ENCODE assay signal across 9 cellular contexts in genomic region chr11:64237484-64237951, GRCh38. TPM values are rescaled to one million over a fixed set of nuclear protein-coding genes. Genes with fewer than 3 reads are reported as not detected.
A peak's percentile ranks its signal among the peaks of the same experiment; 100 is the strongest.
DNase-seq lines count a peak whose midpoint lies in the region; ATAC-seq and TF ChIP-seq lines count a peak whose summit lies in the region.
"Had no signal": no experiment of that assay in that cellular context is flagged by ENCODE, and none has a peak within 500 bp of the region (broad histone marks: within the 10 kb centered on the region; RNA-seq: fewer than 3 reads in every experiment).

No MANE protein-coding gene starts in this region.

- ATAC-seq in activated naive CD8-positive, alpha-beta T cell treated with anti-CD3 and anti-CD28 coated beads, Interleukin-2, amount 50 U/mL, for 24 hours = no peak
- peak; percentile 1 for ATAC-seq in left lung
- peak; percentile 1 for ATAC-seq in upper lobe of right lung
- ATAC-seq in activated CD4-positive, CD25-positive, alpha-beta regulatory T cell treated with anti-CD3 and anti-CD28 coated beads, Interleukin-2, amount 50 U/mL, for 24 hours = no peak

- H3K9me3 ChIP-seq in Peyer's patch (no peaks in the 10 kb centered on the region), left lung (no peaks in the 10 kb centered on the region), upper lobe of right lung (no peaks in the 10 kb centered on the region)
- H3K9me3 ChIP-seq: thyroid gland had no signal

- H3K4me1 ChIP-seq in Peyer's patch (peaks cover 0 to 55% (median 32%) of the 10 kb centered on the region in 4 donors), left lung (peaks cover 16 to 74% of the 10 kb centered on the region in 2 donors), upper lobe of right lung (peaks cover 47% of the 10 kb centered on the region)

- peaks cover 25% of the 10 kb centered on the region for H3K4me1 Mint-ChIP-seq in activated naive CD8-positive, alpha-beta T cell treated with anti-CD3 and anti-CD28 coated beads for 36 hours
- peaks cover 38% of the 10 kb centered on the region for H3K4me1 Mint-ChIP-seq in activated naive CD8-positive, alpha-beta T cell treated with anti-CD3 and anti-CD28 coated beads, Interleukin-2, amount 50 U/mL, for 24 hours

- no peak for DNase-seq in activated naive CD8-positive, alpha-beta T cell treated with anti-CD3 and anti-CD28 coated beads for 36 hours
- DNase-seq in activated naive CD8-positive, alpha-beta T cell treated with anti-CD3 and anti-CD28 coated beads, Interleukin-2, amount 50 U/mL, for 24 hours = no peak
- DNase-seq in Peyer's patch (peak in 2 of 3 donors; percentile 84 to 85), left lung (peak; percentile 82 to 87), upper lobe of right lung (peak; percentile 87), A172 (ENCODE audit: low spot score) (no peak), COLO829 (ENCODE audit: low spot score) (no peak)
- DNase-seq: thyroid gland had no signal

- peak overlapping the region; percentile 45 for H3K27ac Mint-ChIP-seq in activated naive CD8-positive, alpha-beta T cell treated with anti-CD3 and anti-CD28 coated beads for 36 hours
- H3K27ac Mint-ChIP-seq in activated naive CD8-positive, alpha-beta T cell treated with anti-CD3 and anti-CD28 coated beads, Interleukin-2, amount 50 U/mL, for 24 hours = no peak overlapping the region

- peaks cover 14% of the 10 kb centered on the region for H3K36me3 Mint-ChIP-seq in activated naive CD8-positive, alpha-beta T cell treated with anti-CD3 and anti-CD28 coated beads for 36 hours
- H3K36me3 Mint-ChIP-seq in activated naive CD8-positive, alpha-beta T cell treated with anti-CD3 and anti-CD28 coated beads, Interleukin-2, amount 50 U/mL, for 24 hours (ENCODE audit: low read depth) = peaks cover 9% of the 10 kb centered on the region

- peak overlapping the region in 1 of 4 donors; percentile 22 for H3K4me3 ChIP-seq in Peyer's patch
- no peak overlapping the region for H3K4me3 ChIP-seq in left lung
- H3K4me3 ChIP-seq in upper lobe of right lung = no peak overlapping the region
- H3K4me3 ChIP-seq: thyroid gland had no signal

- no peaks in the 10 kb centered on the region for H3K27me3 ChIP-seq in Peyer's patch
- H3K27me3 ChIP-seq in left lung = peaks cover 0 to 4% of the 10 kb centered on the region in 2 donors
- H3K27me3 ChIP-seq in upper lobe of right lung = no peaks in the 10 kb centered on the region
- H3K27me3 ChIP-seq: thyroid gland had no signal

- peak in 1 of 2 donors; percentile 22 for TF ChIP-seq POLR2A in Peyer's patch (IDR thresholded peaks at IDR 0.05)

- no peak overlapping the region for H3K4me3 Mint-ChIP-seq in activated naive CD8-positive, alpha-beta T cell treated with anti-CD3 and anti-CD28 coated beads for 36 hours
- no peak overlapping the region for H3K4me3 Mint-ChIP-seq in activated naive CD8-positive, alpha-beta T cell treated with anti-CD3 and anti-CD28 coated beads, Interleukin-2, amount 50 U/mL, for 24 hours

- TF ChIP-seq CTCF in Peyer's patch (IDR thresholded peaks at IDR 0.05) = peak in 3 of 6 experiments; percentile 10 to 22 (median 20)
- TF ChIP-seq CTCF in left lung (IDR thresholded peaks at IDR 0.05) = no peak
- no peak for TF ChIP-seq CTCF in upper lobe of right lung (IDR thresholded peaks at IDR 0.05)

- intact Hi-C loops in left lung (cut with DNase I) (no loop called here), upper lobe of right lung (cut with DNase I) (no loop called here)

- H3K36me3 ChIP-seq in Peyer's patch = peaks cover 0 to 19% (median 0%) of the 10 kb centered on the region in 3 donors
- H3K36me3 ChIP-seq in left lung = peaks cover 0 to 14% of the 10 kb centered on the region in 2 donors
- H3K36me3 ChIP-seq in upper lobe of right lung = peaks cover 16% of the 10 kb centered on the region

- no peaks in the 10 kb centered on the region for H3K9me3 Mint-ChIP-seq in activated naive CD8-positive, alpha-beta T cell treated with anti-CD3 and anti-CD28 coated beads for 36 hours
- no peaks in the 10 kb centered on the region for H3K9me3 Mint-ChIP-seq in activated naive CD8-positive, alpha-beta T cell treated with anti-CD3 and anti-CD28 coated beads, Interleukin-2, amount 50 U/mL, for 24 hours

- H3K27ac ChIP-seq in Peyer's patch (peak overlapping the region; percentile 34 to 100 (median 83)), left lung (peak overlapping the region; percentile 6 to 33), upper lobe of right lung (peak overlapping the region; percentile 55)
- H3K27ac ChIP-seq: thyroid gland had no signal

- no peaks in the 10 kb centered on the region for H3K27me3 Mint-ChIP-seq in activated naive CD8-positive, alpha-beta T cell treated with anti-CD3 and anti-CD28 coated beads for 36 hours
- no peaks in the 10 kb centered on the region for H3K27me3 Mint-ChIP-seq in activated naive CD8-positive, alpha-beta T cell treated with anti-CD3 and anti-CD28 coated beads, Interleukin-2, amount 50 U/mL, for 24 hours

RNA-seq across cellular contexts. Expression of gene VEGFB, which starts 3.1 kb away (rescaled TPM):
- total RNA-seq in activated naive CD8-positive, alpha-beta T cell treated with anti-CD3 and anti-CD28 coated beads for 36 hours = 10 to 100 TPM; 84.7 to 85.8 TPM
- total RNA-seq in Peyer's patch (10 to 100 TPM; 21.7 to 66.8 (median 42.5) TPM), left lung (100 to 1,000 TPM; 107 to 132 TPM), upper lobe of right lung (172 TPM)
- total RNA-seq in A172 (2014; rRNA removed; shearing (Covaris generic)) = 24.4 and 33.0 TPM in 2 replicates

RNA-seq across cellular contexts. Expression of gene FKBP2, which starts 3.4 kb away (rescaled TPM):
- 10 to 100 TPM; 21.9 to 22.8 TPM for total RNA-seq in activated naive CD8-positive, alpha-beta T cell treated with anti-CD3 and anti-CD28 coated beads for 36 hours
- 100 to 1,000 TPM in 1 of 4 donors, 10 to 100 TPM in 3; 46.2 to 101 (median 94.0) TPM for total RNA-seq in Peyer's patch
- 10 to 100 TPM; 61.9 to 66.1 TPM for total RNA-seq in left lung
- total RNA-seq in upper lobe of right lung = 53.9 TPM
- 40.5 and 55.9 TPM in 2 replicates for total RNA-seq in A172 (2014; rRNA removed; shearing (Covaris generic))

RNA-seq across cellular contexts. Expression of gene DNAJC4, which starts 7.2 kb away (rescaled TPM):
- 10 to 100 TPM; 16.5 to 17.7 TPM for total RNA-seq in activated naive CD8-positive, alpha-beta T cell treated with anti-CD3 and anti-CD28 coated beads for 36 hours
- total RNA-seq in Peyer's patch (10 to 100 TPM; 42.9 to 95.0 (median 80.3) TPM), left lung (10 to 100 TPM; 26.0 to 43.3 TPM), upper lobe of right lung (36.4 TPM)
- total RNA-seq in A172 (2014; rRNA removed; shearing (Covaris generic)) = 3.0 and 12.0 TPM in 2 replicates

RNA-seq across cellular contexts. Expression of gene PPP1R14B, which starts 9.2 kb away (rescaled TPM):
- total RNA-seq in activated naive CD8-positive, alpha-beta T cell treated with anti-CD3 and anti-CD28 coated beads for 36 hours = 100 to 1,000 TPM; 332 to 336 TPM
- total RNA-seq in Peyer's patch (100 to 1,000 TPM in 1 of 4 donors, 10 to 100 TPM in 3; 78.7 to 101 (median 99.0) TPM), left lung (100 to 1,000 TPM; 154 to 200 TPM), upper lobe of right lung (76.5 TPM)
- total RNA-seq in A172 (2014; rRNA removed; shearing (Covaris generic)) = 455 and 478 TPM in 2 replicates

RNA-seq across cellular contexts. Expression of gene NUDT22, which starts 11.4 kb away (rescaled TPM):
- 10 to 100 TPM; 58.4 to 69.6 TPM for total RNA-seq in activated naive CD8-positive, alpha-beta T cell treated with anti-CD3 and anti-CD28 coated beads for 36 hours
- total RNA-seq in Peyer's patch (100 to 1,000 TPM; 145 to 190 (median 156) TPM), left lung (10 to 100 TPM; 50.6 to 54.3 TPM), upper lobe of right lung (47.8 TPM)
- total RNA-seq in A172 (2014; rRNA removed; shearing (Covaris generic)) = 49.3 and 71.5 TPM in 2 replicates

Comparison
In these comparisons a context has a peak if more than half of its experiments do, and no peak if none do; other contexts are left out.
1. DNase-seq: peak in Peyer's patch (2 of 3), left lung (2 of 2) and upper lobe of right lung (single experiment); none in activated naive CD8-positive, alpha-beta T cell treated with anti-CD3 and anti-CD28 coated beads for 36 hours (single experiment), activated naive CD8-positive, alpha-beta T cell treated with anti-CD3 and anti-CD28 coated beads, Interleukin-2, amount 50 U/mL, for 24 hours (single experiment), A172 (single experiment) and COLO829 (single experiment).
2. ATAC-seq: peak in left lung (single experiment) and upper lobe of right lung (single experiment); none in activated naive CD8-positive, alpha-beta T cell treated with anti-CD3 and anti-CD28 coated beads, Interleukin-2, amount 50 U/mL, for 24 hours (single experiment) and activated CD4-positive, CD25-positive, alpha-beta regulatory T cell treated with anti-CD3 and anti-CD28 coated beads, Interleukin-2, amount 50 U/mL, for 24 hours (0 of 2).
3. H3K27ac ChIP-seq: peak in every context shown above with its lines; median percentile 83 in Peyer's patch; 55 in upper lobe of right lung; 20 in left lung.